Comparison of ENCODE assay signal across 18 cellular contexts in the genomic region with DNA sequence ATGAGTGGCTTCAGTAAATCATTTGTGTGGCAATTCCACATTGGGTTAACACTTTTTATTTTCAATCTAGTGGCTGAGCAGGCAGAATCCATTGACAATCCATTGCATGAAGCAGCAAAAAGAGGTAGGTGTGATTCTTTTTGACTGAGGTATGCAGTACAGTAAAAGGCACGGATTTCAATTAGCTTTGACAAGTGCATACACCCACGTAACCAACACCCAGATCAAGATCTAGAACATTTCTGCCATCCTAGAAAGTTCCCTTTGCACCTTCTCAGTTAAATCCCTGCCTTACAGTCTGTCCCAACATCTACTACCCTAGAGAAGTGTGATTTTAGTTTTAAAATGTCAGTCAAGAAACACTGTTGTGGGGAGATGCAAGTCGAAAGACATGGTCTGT. TPM values are rescaled to one million over a fixed set of nuclear protein-coding genes. Genes with fewer than 3 reads are reported as not detected.
DNase-seq lines count a peak whose midpoint lies in the region; ATAC-seq and TF ChIP-seq lines count a peak whose summit lies in the region.
"Had no signal": no experiment of that assay in that cellular context is flagged by ENCODE, and none has a peak within 500 bp of the region (broad histone marks: within the 10 kb centered on the region; RNA-seq: fewer than 3 reads in every experiment).

No MANE protein-coding gene starts in this region.

- peaks cover 64% of the 10 kb centered on the region for H3K36me3 Mint-ChIP-seq in T-helper 1 cell treated with Interleukin-12 subunit alpha and Interleukin-12 subunit beta and Interleukin-4 antibody, amounts not matched to agents 30 μg/mL and 1 μg/mL, for 36 hours (ENCODE audit: low read depth)
- peaks cover 5 to 81% (median 33%) of the 10 kb centered on the region in 3 donors for H3K36me3 Mint-ChIP-seq in CD8-positive, alpha-beta memory T cell
- peaks cover 92% of the 10 kb centered on the region for H3K36me3 Mint-ChIP-seq in dendritic cell treated with granulocyte-macrophage colony-stimulating factor and Interleukin-4, amounts not matched to agents 40 ng/mL and 50 ng/mL, for 4 days (ENCODE audit: low read depth)

- intact Hi-C loops in dendritic cell treated with granulocyte-macrophage colony-stimulating factor and Interleukin-4, amounts not matched to agents 40 ng/mL and 50 ng/mL, for 4 days (cut with micrococcal nuclease) = no loop called here
- intact Hi-C loops in left cardiac atrium (cut with DNase I) (no loop called here), posterior vena cava (cut with DNase I) (no loop called here)

- H3K79me2 ChIP-seq in parathyroid adenoma = peaks cover 5% of the 10 kb centered on the region

- no peaks in the 10 kb centered on the region for H3K9me3 Mint-ChIP-seq in T-helper 1 cell treated with Interleukin-12 subunit alpha and Interleukin-12 subunit beta and Interleukin-4 antibody, amounts not matched to agents 30 μg/mL and 1 μg/mL, for 36 hours
- H3K9me3 Mint-ChIP-seq in CD8-positive, alpha-beta memory T cell = no peaks in the 10 kb centered on the region
- H3K9me3 Mint-ChIP-seq in dendritic cell treated with granulocyte-macrophage colony-stimulating factor and Interleukin-4, amounts not matched to agents 40 ng/mL and 50 ng/mL, for 4 days = no peaks in the 10 kb centered on the region
- H3K9me3 Mint-ChIP-seq: IgD-negative memory B cell had no signal

- H3K4me1 Mint-ChIP-seq in T-helper 1 cell treated with Interleukin-12 subunit alpha and Interleukin-12 subunit beta and Interleukin-4 antibody, amounts not matched to agents 30 μg/mL and 1 μg/mL, for 36 hours (ENCODE audit: low read depth) = peaks cover 39% of the 10 kb centered on the region
- peaks cover 22 to 79% (median 67%) of the 10 kb centered on the region in 3 donors for H3K4me1 Mint-ChIP-seq in CD8-positive, alpha-beta memory T cell
- peaks cover 21% of the 10 kb centered on the region for H3K4me1 Mint-ChIP-seq in dendritic cell treated with granulocyte-macrophage colony-stimulating factor and Interleukin-4, amounts not matched to agents 40 ng/mL and 50 ng/mL, for 4 days (ENCODE audit: low read depth)

- no peaks in the 10 kb centered on the region for H3K9me3 ChIP-seq in CD8-positive, alpha-beta memory T cell (ENCODE audit: low read length)
- no peaks in the 10 kb centered on the region for H3K9me3 ChIP-seq in parathyroid adenoma (ENCODE audit: control insufficient read depth, low read length)
- H3K9me3 ChIP-seq: HAP-1, Peyer's patch had no signal

- CTCF ChIA-PET in CD8-positive, alpha-beta memory T cell (lab: Charles Lee) = interaction anchor here (1.5 kb wide), 1 partner anchor 31 kb away, joined by 3 read pairs; no protein-coding TSS in a partner anchor

- no peaks in the 10 kb centered on the region for H3K27me3 Mint-ChIP-seq in T-helper 1 cell treated with Interleukin-12 subunit alpha and Interleukin-12 subunit beta and Interleukin-4 antibody, amounts not matched to agents 30 μg/mL and 1 μg/mL, for 36 hours (ENCODE audit: low read depth)
- peaks cover 0 to 1% of the 10 kb centered on the region in 2 donors for H3K27me3 Mint-ChIP-seq in CD8-positive, alpha-beta memory T cell
- no peaks in the 10 kb centered on the region for H3K27me3 Mint-ChIP-seq in dendritic cell treated with granulocyte-macrophage colony-stimulating factor and Interleukin-4, amounts not matched to agents 40 ng/mL and 50 ng/mL, for 4 days
- H3K27me3 Mint-ChIP-seq: IgD-negative memory B cell had no signal

- TF ChIP-seq CTCF in parathyroid adenoma (IDR thresholded peaks at IDR 0.05) = no peak

- H3K4me3 ChIP-seq in CD8-positive, alpha-beta memory T cell (ENCODE audit: low read length) = no peak overlapping the region
- H3K4me3 ChIP-seq in parathyroid adenoma (ENCODE audit: low read depth, low read length) = no peak overlapping the region
- H3K4me3 ChIP-seq: HAP-1, Peyer's patch had no signal

- peak overlapping the region; percentile 28 for H3K4me2 ChIP-seq in parathyroid adenoma (ENCODE audit: low read length)

- ATAC-seq in left cardiac atrium = no peak

- H3K4me3 Mint-ChIP-seq in T-helper 1 cell treated with Interleukin-12 subunit alpha and Interleukin-12 subunit beta and Interleukin-4 antibody, amounts not matched to agents 30 μg/mL and 1 μg/mL, for 36 hours = no peak overlapping the region
- no peak overlapping the region for H3K4me3 Mint-ChIP-seq in CD8-positive, alpha-beta memory T cell
- no peak overlapping the region for H3K4me3 Mint-ChIP-seq in dendritic cell treated with granulocyte-macrophage colony-stimulating factor and Interleukin-4, amounts not matched to agents 40 ng/mL and 50 ng/mL, for 4 days
- H3K4me3 Mint-ChIP-seq: IgD-negative memory B cell had no signal

- DNase-seq in T-helper 1 cell = no peak
- no peak for DNase-seq in CD8-positive, alpha-beta memory T cell
- DNase-seq in left cardiac atrium = no peak
- no peak for DNase-seq in NCI-H510A (lab: John Stamatoyannopoulos, UW)
- no peak for DNase-seq in posterior vena cava (ENCODE audit: low spot score)
- DNase-seq: C1 segment of cervical spinal cord, DMS79 treated with DMSO at 0.1 percent for 48 hours, NCI-H1436, NCI-H2081, NCI-H524, Peyer's patch, Right ventricle myocardium superior had no signal

- H3K27ac ChIP-seq in CD8-positive, alpha-beta memory T cell (ENCODE audit: low read depth, low read length) = no peak overlapping the region
- peak overlapping the region; percentile 49 for H3K27ac ChIP-seq in parathyroid adenoma
- H3K27ac ChIP-seq: 22Rv1, Peyer's patch had no signal

- POLR2A ChIA-PET in CD8-positive, alpha-beta memory T cell (lab: Charles Lee) = no interaction called here

- H3K27ac Mint-ChIP-seq in T-helper 1 cell treated with Interleukin-12 subunit alpha and Interleukin-12 subunit beta and Interleukin-4 antibody, amounts not matched to agents 30 μg/mL and 1 μg/mL, for 36 hours = peak overlapping the region; percentile 17
- peak overlapping the region; percentile 30 to 94 (median 66) for H3K27ac Mint-ChIP-seq in CD8-positive, alpha-beta memory T cell
- H3K27ac Mint-ChIP-seq in dendritic cell treated with granulocyte-macrophage colony-stimulating factor and Interleukin-4, amounts not matched to agents 40 ng/mL and 50 ng/mL, for 4 days = peak overlapping the region; percentile 56

- no peak overlapping the region for H3K9ac ChIP-seq in parathyroid adenoma

- H3K36me3 ChIP-seq in CD8-positive, alpha-beta memory T cell (ENCODE audit: insufficient read depth, low read length) = peaks cover 20% of the 10 kb centered on the region
- peaks cover 3% of the 10 kb centered on the region for H3K36me3 ChIP-seq in parathyroid adenoma (ENCODE audit: control insufficient read depth, insufficient read depth, low read length)
- H3K36me3 ChIP-seq: HAP-1 had no signal

- no peak overlapping the region for H2AFZ ChIP-seq in parathyroid adenoma

- H3K4me1 ChIP-seq in CD8-positive, alpha-beta memory T cell (ENCODE audit: insufficient read depth, low read length) = peaks cover 3% of the 10 kb centered on the region
- peaks cover 5% of the 10 kb centered on the region for H3K4me1 ChIP-seq in parathyroid adenoma
- H3K4me1 ChIP-seq: HAP-1, Peyer's patch had no signal

- H3K27me3 ChIP-seq in CD8-positive, alpha-beta memory T cell (ENCODE audit: insufficient read depth, low read length, poor library complexity, severe bottlenecking) = no peaks in the 10 kb centered on the region
- H3K27me3 ChIP-seq in parathyroid adenoma (ENCODE audit: control insufficient read depth, insufficient read depth, low read length) = no peaks in the 10 kb centered on the region
- H3K27me3 ChIP-seq: Peyer's patch had no signal

RNA-seq across cellular contexts. Expression of a gene that starts 43.4 kb away (rescaled TPM):
- total RNA-seq in CD8-positive, alpha-beta memory T cell = 10 to 100 TPM; 71.9 to 76.0 TPM
- polyA plus RNA-seq in CD8-positive, alpha-beta memory T cell = 170 TPM
- total RNA-seq in left cardiac atrium (10 to 100 TPM; 32.7 to 35.7 TPM), posterior vena cava (10 to 100 TPM; 36.5 to 40.2 TPM)

RNA-seq across cellular contexts. Expression of a gene that starts 43.7 kb away (rescaled TPM):
- total RNA-seq in CD8-positive, alpha-beta memory T cell = 10 to 100 TPM; 14.1 to 14.6 TPM
- polyA plus RNA-seq in CD8-positive, alpha-beta memory T cell = 48.4 TPM
- total RNA-seq in left cardiac atrium (10 to 100 TPM; 21.4 to 23.3 TPM), posterior vena cava (10 to 100 TPM; 22.0 to 23.0 TPM)
